Comparison of ENCODE assay signal across 8 cellular contexts in the genomic region with DNA sequence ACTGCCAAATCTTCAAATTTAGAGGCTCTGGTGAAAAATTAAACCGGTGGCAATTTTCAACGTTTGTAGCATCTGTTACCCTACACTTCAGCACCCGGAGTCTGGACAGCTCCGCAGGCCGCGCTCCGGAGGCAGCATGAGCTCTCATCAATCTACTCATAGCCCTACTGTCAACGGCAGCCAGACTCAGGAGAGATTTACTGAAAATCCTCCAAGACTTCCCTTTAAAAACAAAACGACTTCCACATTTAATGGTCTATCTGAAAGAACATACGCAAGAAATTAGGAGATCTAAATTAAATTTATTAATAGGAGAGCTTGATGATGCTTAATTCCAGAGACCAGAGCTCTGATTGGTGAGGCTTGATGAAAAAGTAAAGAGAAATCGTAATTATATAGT. TPM values are rescaled to one million over a fixed set of nuclear protein-coding genes. Genes with fewer than 3 reads are reported as not detected.
DNase-seq lines count a peak whose midpoint lies in the region; ATAC-seq and TF ChIP-seq lines count a peak whose summit lies in the region.

No MANE protein-coding gene starts in this region.

- H3K4me2 ChIP-seq in IMR-90 (ENCODE audit: low read depth, low read length) (no peak overlapping the region), OCI-LY7 (ENCODE audit: low read length) (no peak overlapping the region)

- H3K36me3 Mint-ChIP-seq in activated CD4-positive, alpha-beta T cell treated with anti-CD3 and anti-CD28 coated beads, Interleukin-2, amount 10 ng/mL, durations not matched to agents 24 days and 14 days (ENCODE audit: low read depth) = peaks cover 6% of the 10 kb centered on the region

- no peaks in the 10 kb centered on the region for H4K20me1 ChIP-seq in IMR-90 (ENCODE audit: insufficient read depth, low read length)
- no peaks in the 10 kb centered on the region for H4K20me1 ChIP-seq in OCI-LY7 (ENCODE audit: insufficient read depth, low read length)

- H4K8ac ChIP-seq in IMR-90 (ENCODE audit: low read depth in 2 of 2, low read length in 2 of 2) = no peak overlapping the region

- dilution Hi-C loops in IMR-90 (cut with HindIII; ENCODE audit: low sequenced_read_pairs, unreplicated experiment) = no loop called here

- peaks cover 20% of the 10 kb centered on the region for H3K9me3 Mint-ChIP-seq in activated CD4-positive, alpha-beta T cell treated with anti-CD3 and anti-CD28 coated beads, Interleukin-2, amount 10 ng/mL, durations not matched to agents 24 days and 14 days

- no peak overlapping the region for H2AFZ ChIP-seq in IMR-90 (replicated peaks; ENCODE audit: low read length, poor library complexity)
- no peak overlapping the region for H2AFZ ChIP-seq in OCI-LY7 (ENCODE audit: low read length)

- H3K36me3 ChIP-seq in IMR-90 (ENCODE audit: control insufficient read depth, insufficient read depth, low read length) = no peaks in the 10 kb centered on the region
- H3K36me3 ChIP-seq in OCI-LY7 (ENCODE audit: insufficient read depth, low read length) = no peaks in the 10 kb centered on the region
- no peaks in the 10 kb centered on the region for H3K36me3 ChIP-seq in suprapubic skin

- peaks cover 64% of the 10 kb centered on the region for H3K27me3 Mint-ChIP-seq in activated CD4-positive, alpha-beta T cell treated with anti-CD3 and anti-CD28 coated beads, Interleukin-2, amount 10 ng/mL, durations not matched to agents 24 days and 14 days

- no peak overlapping the region for H2AK5ac ChIP-seq in IMR-90 (ENCODE audit: low read depth, low read length)

- no peaks in the 10 kb centered on the region for H3K9me2 ChIP-seq in OCI-LY7 (ENCODE audit: insufficient read depth, low read length)

- TF ChIP-seq POLR2A in IMR-90 (IDR thresholded peaks at IDR 0.05; ENCODE audit: low read depth, low read length) (no peak), suprapubic skin (IDR thresholded peaks at IDR 0.05) (no peak)

- in situ Hi-C loops in IMR-90 (cut with MboI; ENCODE audit: low sequenced_read_pairs) = no loop called here

- no peak for TF ChIP-seq CTCF in AG10803 (conservative IDR thresholded peaks at IDR 0.05; ENCODE audit: low read length)
- TF ChIP-seq CTCF in IMR-90 (conservative IDR thresholded peaks at IDR 0.05; ENCODE audit: low read depth, low read length) = no peak
- no peak for TF ChIP-seq CTCF in OCI-LY7 (conservative IDR thresholded peaks at IDR 0.05; ENCODE audit: low read length)
- TF ChIP-seq CTCF in suprapubic skin (IDR thresholded peaks at IDR 0.05) = no peak

- no peaks in the 10 kb centered on the region; the same call in 1 of the 2 replicates for H3K9me3 ChIP-seq in IMR-90 (ENCODE audit: control insufficient read depth, insufficient read depth, low read length)
- no peaks in the 10 kb centered on the region for H3K9me3 ChIP-seq in OCI-LY7 (ENCODE audit: low read length)
- no peaks in the 10 kb centered on the region for H3K9me3 ChIP-seq in suprapubic skin

- no peak overlapping the region for H3K18ac ChIP-seq in IMR-90 (ENCODE audit: low read depth, low read length)

- no peak overlapping the region for H3K4me3 Mint-ChIP-seq in activated CD4-positive, alpha-beta T cell treated with anti-CD3 and anti-CD28 coated beads, Interleukin-2, amount 10 ng/mL, durations not matched to agents 24 days and 14 days

- no peaks in the 10 kb centered on the region for H3K79me2 ChIP-seq in OCI-LY7 (ENCODE audit: insufficient read depth, low read depth, low read length)

- H3K4me1 Mint-ChIP-seq in activated CD4-positive, alpha-beta T cell treated with anti-CD3 and anti-CD28 coated beads, Interleukin-2, amount 10 ng/mL, durations not matched to agents 24 days and 14 days = peaks cover 6% of the 10 kb centered on the region

- no peak overlapping the region for H3K27ac ChIP-seq in IMR-90 (ENCODE audit: insufficient read depth, low read length)
- H3K27ac ChIP-seq in OCI-LY7 (ENCODE audit: low read depth, low read length, poor library complexity, severe bottlenecking) = no peak overlapping the region
- H3K27ac ChIP-seq in suprapubic skin = no peak overlapping the region

- ATAC-seq in IMR-90 (ENCODE audit: low read depth) (no peak), GM21529 (IDR thresholded peaks at IDR 0.05; ENCODE audit: unreplicated experiment) (no peak)

- no peaks in the 10 kb centered on the region for H3K79me1 ChIP-seq in IMR-90 (ENCODE audit: low read depth in 1 of 2, low read length in 2 of 2)

- POLR2A ChIA-PET in IMR-90 (lab: Charles Lee; ENCODE audit: unreplicated experiment) = no interaction called here
- POLR2A ChIA-PET in OCI-LY7 (lab: Charles Lee) = no interaction called here

- TF ChIP-seq EP300 in suprapubic skin (IDR thresholded peaks at IDR 0.05) = no peak

- H3K27ac Mint-ChIP-seq in activated CD4-positive, alpha-beta T cell treated with anti-CD3 and anti-CD28 coated beads, Interleukin-2, amount 10 ng/mL, durations not matched to agents 24 days and 14 days = peak overlapping the region; percentile 44

- H3K56ac ChIP-seq in IMR-90 (ENCODE audit: extremely low read depth, insufficient read depth, low read length) = no peak overlapping the region

- peak; percentile 14 for DNase-seq in AG10803 (ENCODE audit: low read depth)
- peak; percentile 10 for DNase-seq in IMR-90
- DNase-seq in activated CD4-positive, alpha-beta T cell treated with anti-CD3 and anti-CD28 coated beads, Interleukin-2, amount 10 ng/mL, durations not matched to agents 24 days and 14 days = peak; percentile 86
- DNase-seq in globus pallidus (ENCODE audit: low spot score) = peak; percentile 19
- DNase-seq in stimulated activated CD4-positive, alpha-beta T cell treated with anti-CD3 and anti-CD28 coated beads, Interleukin-15, amount 100 ng/mL, for 24 hours = peak; percentile 67
- DNase-seq in OCI-LY7 (ENCODE audit: low spot score) = no peak
- no peak for DNase-seq in suprapubic skin (ENCODE audit: low spot score in 2 of 2)

- H2BK15ac ChIP-seq in IMR-90 (ENCODE audit: low read depth, low read length) = no peak overlapping the region

- BruUV-seq in IMR-90 (replicated peaks; lab: Mats Ljungman, UMichigan) (no TSS peak), OCI-LY7 (replicated peaks; lab: Mats Ljungman, UMichigan) (no TSS peak)

- no peaks in the 10 kb centered on the region for H3K9me1 ChIP-seq in IMR-90 (ENCODE audit: insufficient read depth, low read length)

- no peak overlapping the region for H3K4ac ChIP-seq in IMR-90 (ENCODE audit: low read depth, low read length)

- H3K27me3 ChIP-seq in IMR-90 (ENCODE audit: control insufficient read depth, insufficient read depth, low read length) (peaks cover 49% of the 10 kb centered on the region), suprapubic skin (peaks cover 85% of the 10 kb centered on the region)

- no peak overlapping the region for H3K4me3 ChIP-seq in AG10803 (ENCODE audit: low read length)
- no peak overlapping the region for H3K4me3 ChIP-seq in IMR-90 (ENCODE audit: insufficient read depth, low read depth, low read length)
- H3K4me3 ChIP-seq in OCI-LY7 (ENCODE audit: low read depth, low read length, poor library complexity, severe bottlenecking) = no peak overlapping the region
- H3K4me3 ChIP-seq in suprapubic skin = no peak overlapping the region

- H3K4me1 ChIP-seq in IMR-90 (ENCODE audit: control insufficient read depth, insufficient read depth, low read length) = no peaks in the 10 kb centered on the region
- H3K4me1 ChIP-seq in OCI-LY7 (ENCODE audit: insufficient read depth, low read length, poor library complexity, severe bottlenecking) = no peaks in the 10 kb centered on the region
- peaks cover 39% of the 10 kb centered on the region for H3K4me1 ChIP-seq in suprapubic skin

- intact Hi-C loops in IMR-90 (cut with micrococcal nuclease) (no loop called here), OCI-LY7 (cut with micrococcal nuclease; ENCODE audit: unreplicated experiment) (no loop called here)
- intact Hi-C loops in activated CD4-positive, alpha-beta T cell treated with anti-CD3 and anti-CD28 coated beads, Interleukin-2, amount 10 ng/mL, durations not matched to agents 24 days and 14 days (cut with micrococcal nuclease) = no loop called here

- H4K91ac ChIP-seq in IMR-90 (ENCODE audit: insufficient read depth, low read depth, low read length) = no peak overlapping the region

- H2BK5ac ChIP-seq in IMR-90 (ENCODE audit: low read depth, low read length, poor library complexity, severe bottlenecking) = no peak overlapping the region

- no peak overlapping the region for H2BK20ac ChIP-seq in IMR-90 (ENCODE audit: low read depth, low read length)

- no peak overlapping the region for H3K9ac ChIP-seq in IMR-90 (ENCODE audit: low read depth, low read length)

- H4K5ac ChIP-seq in IMR-90 (ENCODE audit: low read depth, low read length) = no peak overlapping the region

- H3K23ac ChIP-seq in IMR-90 (ENCODE audit: low read depth, low read length) = no peak overlapping the region

- no peak for TF ChIP-seq RAD21 in IMR-90 (IDR thresholded peaks at IDR 0.05; ENCODE audit: low read length)

- CTCF ChIA-PET in IMR-90 (lab: Yijun Ruan, JAX) = no interaction called here
- CTCF ChIA-PET in OCI-LY7 (lab: Charles Lee; ENCODE audit: unreplicated experiment) = no interaction called here

- no peak overlapping the region for H3K14ac ChIP-seq in IMR-90 (replicated peaks; ENCODE audit: low read depth, low read length)

- 7% methylated on average over 2 of the region's 11 CpGs; no CpG with 5 or more reads in 1 of the 2 experiments for WGBS in IMR-90 (ENCODE audit: extremely low coverage in 2 of 2, insufficient read length in 1 of 2), 2 experiments
- WGBS in suprapubic skin = 7% methylated on average over 11 of the region's 11 CpGs

- H2AK9ac ChIP-seq in IMR-90 (replicated peaks; ENCODE audit: low read depth, low read length, poor library complexity) = no peak overlapping the region

- no peak overlapping the region for H2BK120ac ChIP-seq in IMR-90 (ENCODE audit: low read depth, low read length)

TF ChIP-seq in IMR-90, 13 proteins besides CTCF, POLR2A, EP300 and RAD21:
- TF ChIP-seq BHLHE40 (IDR thresholded peaks at IDR 0.05; ENCODE audit: low read depth, low read length) (no peak), SMC3 (IDR thresholded peaks at IDR 0.05; ENCODE audit: low read depth, low read length) (no peak), RCOR1 (IDR thresholded peaks at IDR 0.05; ENCODE audit: insufficient replicate concordance, low read length) (no peak), MAZ (IDR thresholded peaks at IDR 0.05; ENCODE audit: borderline replicate concordance, low read depth, low read length) (no peak), CHD1 (IDR thresholded peaks at IDR 0.05; ENCODE audit: low read depth, low read length) (no peak), CEBPB (IDR thresholded peaks at IDR 0.05; ENCODE audit: low read depth, low read length) (no peak)

RNA-seq across cellular contexts. Expression of gene ADCYAP1, which starts 1.0 kb away (rescaled TPM):
- total RNA-seq in IMR-90 (2012; rRNA removed) (not detected in 2 replicates), OCI-LY7 (2022) (not detected in 2 replicates), suprapubic skin (not detected)
- polyA plus RNA-seq in IMR-90 (2012; rRNA removed) = not detected in 2 replicates
- not detected in 2 replicates for polyA plus RNA-seq in IMR-90 (2012; cell fraction: cytosol; rRNA removed)
- not detected in 2 replicates for polyA plus RNA-seq in IMR-90 (2012; cell fraction: nucleus; rRNA removed; ENCODE audit: low replicate concordance)
- total RNA-seq in activated CD4-positive, alpha-beta T cell treated with anti-CD3 and anti-CD28 coated beads, Interleukin-2, amount 10 ng/mL, durations not matched to agents 24 days and 14 days = not detected in 2 replicates
- not detected in 2 replicates for total RNA-seq in OCI-LY7 (2014; rRNA removed; shearing (Covaris generic))

Comparison
In these comparisons a context has a peak if more than half of its experiments do, and no peak if none do; other contexts are left out.
1. DNase-seq: peak in AG10803 (single experiment), IMR-90 (single experiment), activated CD4-positive, alpha-beta T cell treated with anti-CD3 and anti-CD28 coated beads, Interleukin-2, amount 10 ng/mL, durations not matched to agents 24 days and 14 days (single experiment), globus pallidus (single experiment) and stimulated activated CD4-positive, alpha-beta T cell treated with anti-CD3 and anti-CD28 coated beads, Interleukin-15, amount 100 ng/mL, for 24 hours (single experiment); none in OCI-LY7 (single experiment) and suprapubic skin (0 of 2).